Comparison of ENCODE assay signal across 24 cellular contexts in the genomic region with DNA sequence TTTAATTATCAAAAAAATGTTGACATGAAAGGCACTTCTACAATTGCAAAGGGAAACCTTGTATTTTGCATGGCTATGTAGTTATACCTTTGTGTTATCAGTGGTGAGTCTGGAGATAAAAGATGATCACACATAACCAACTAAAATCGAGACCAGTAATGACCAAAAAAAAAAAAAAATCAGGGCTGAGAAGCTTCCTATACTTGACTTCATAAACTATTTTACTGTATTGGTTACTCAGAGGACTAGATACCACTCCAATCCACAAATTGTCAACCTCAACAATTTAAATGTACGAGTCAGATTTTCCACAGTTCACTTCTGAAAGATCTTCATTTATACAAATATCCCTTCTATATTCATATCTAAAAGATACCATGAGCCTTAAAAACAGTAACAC.
"Had no signal": no experiment of that assay in that cellular context is flagged by ENCODE, and none has a peak within 500 bp of the region (broad histone marks: within the 10 kb centered on the region; RNA-seq: fewer than 3 reads in every experiment).

No MANE protein-coding gene starts in this region.

- H3K27me3 ChIP-seq: heart right ventricle, spleen, suprapubic skin, thyroid gland had no signal

- H3K9me3 Mint-ChIP-seq: endodermal cell; memory B cell; mesothelial cell of epicardium; natural killer cell; neural crest cell; stimulated activated naive B cell treated with anti-CD40 and anti-IgM and Interleukin-4, amounts not matched to agents 10 μg/mL and 1 μg/mL and 100 μg/mL, for 72 hours; type B pancreatic cell had no signal

- H3K36me3 Mint-ChIP-seq: natural killer cell had no signal

- ATAC-seq: heart right ventricle; lower lobe of right lung; natural killer cell; sciatic nerve; stimulated activated naive B cell treated with anti-CD40 and anti-IgM and Interleukin-4, amounts not matched to agents 10 μg/mL and 1 μg/mL and 100 μg/mL, for 72 hours had no signal

- DNase-seq: effector CD4-positive, alpha-beta T cell; endodermal cell; heart right ventricle; left ventricle myocardium inferior; lower lobe of right lung; natural killer cell; posterior cingulate gyrus; spleen; stimulated activated CD4-positive, alpha-beta T cell treated with anti-CD3 and anti-CD28 coated beads, Interleukin-15, amount 100 ng/mL, for 24 hours; stimulated activated CD4-positive, alpha-beta T cell treated with anti-CD3 and anti-CD28 coated beads, Interleukin-1b, Interleukin-23, amount 100 ng/mL, for 48 hours; stimulated activated CD4-positive, alpha-beta T cell treated with anti-CD3 and anti-CD28 coated beads, Interleukin-4, amount 100 ng/mL, for 24 hours; stimulated activated naive B cell treated with anti-CD40 and anti-IgM and Interleukin-4, amounts not matched to agents 10 μg/mL and 1 μg/mL and 100 μg/mL, for 72 hours; thyroid gland had no signal

- H3K4me1 ChIP-seq: suprapubic skin had no signal

- FAIRE-seq: endothelial cell of umbilical vein, frontal cortex, keratinocyte, urothelium cell line had no signal

- H3K27ac ChIP-seq: coronary artery, heart right ventricle, left ventricle myocardium inferior, lower lobe of right lung, spleen, suprapubic skin, thyroid gland had no signal

- H3K27ac Mint-ChIP-seq: endodermal cell; memory B cell; mesothelial cell of epicardium; natural killer cell; stimulated activated naive B cell treated with anti-CD40 and anti-IgM and Interleukin-4, amounts not matched to agents 10 μg/mL and 1 μg/mL and 100 μg/mL, for 72 hours; type B pancreatic cell had no signal

- H3K27me3 Mint-ChIP-seq: memory B cell; stimulated activated naive B cell treated with anti-CD40 and anti-IgM and Interleukin-4, amounts not matched to agents 10 μg/mL and 1 μg/mL and 100 μg/mL, for 72 hours; type B pancreatic cell had no signal

- H3K4me3 Mint-ChIP-seq: endodermal cell; memory B cell; mesothelial cell of epicardium; natural killer cell; neural crest cell; stimulated activated naive B cell treated with anti-CD40 and anti-IgM and Interleukin-4, amounts not matched to agents 10 μg/mL and 1 μg/mL and 100 μg/mL, for 72 hours; type B pancreatic cell had no signal
